In the genomic region with DNA sequence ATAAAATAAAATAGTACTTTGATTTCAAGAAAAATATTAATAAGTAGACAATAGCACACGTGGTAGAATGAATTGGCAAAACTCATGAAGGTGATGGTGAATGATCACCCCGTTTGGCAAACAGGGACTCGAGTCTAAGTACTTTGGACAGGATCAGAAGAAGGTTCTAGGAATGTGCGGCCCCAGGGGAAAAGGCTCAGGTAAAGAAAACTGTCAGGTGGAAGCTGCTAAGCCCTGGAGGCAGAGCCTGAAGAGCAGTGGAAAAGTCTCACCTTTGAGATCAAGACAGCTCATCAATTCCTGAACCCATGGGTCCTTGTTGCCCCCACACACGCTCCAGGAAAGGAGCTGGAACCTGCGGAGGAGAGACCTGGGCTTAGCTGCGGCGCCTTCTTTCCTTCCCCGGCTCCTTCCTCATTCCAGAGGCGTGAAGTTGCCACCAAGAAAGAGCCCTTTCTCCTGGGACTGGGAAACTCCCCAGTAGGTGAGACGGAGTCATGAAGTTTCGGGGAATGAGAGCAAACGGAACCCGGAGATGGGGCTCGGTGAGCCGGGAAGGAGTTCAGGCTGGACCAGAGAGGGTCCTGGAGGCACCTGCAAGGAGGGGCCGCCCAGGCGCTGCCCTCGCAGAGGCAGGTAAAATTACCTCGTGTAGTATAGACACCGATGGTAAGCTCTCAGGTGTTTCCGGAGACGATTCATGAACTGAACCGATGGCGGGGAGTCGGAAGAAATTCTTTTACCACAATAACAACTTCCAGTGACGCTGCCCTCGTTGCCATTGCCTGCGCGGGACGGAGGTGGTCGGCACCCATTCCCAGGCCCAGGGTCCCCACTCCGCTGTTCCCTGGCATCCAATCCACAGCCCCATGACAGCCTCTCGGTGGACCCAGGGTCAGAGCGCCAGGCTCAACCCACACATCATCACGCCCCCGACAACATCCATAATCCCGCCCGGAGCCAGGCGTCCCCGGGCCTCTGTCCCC, we compare ENCODE assay signal across 9 cellular contexts. TPM values are rescaled to one million over a fixed set of nuclear protein-coding genes. Genes with fewer than 3 reads are reported as not detected.
DNase-seq lines count a peak whose midpoint lies in the region; ATAC-seq, FAIRE-seq and TF ChIP-seq lines count a peak whose summit lies in the region.
"Had no signal": no experiment of that assay in that cellular context is flagged by ENCODE, and none has a peak within 500 bp of the region (broad histone marks: within the 10 kb centered on the region; RNA-seq: fewer than 3 reads in every experiment).

No MANE protein-coding gene starts in this region.

- no peaks in the 10 kb centered on the region for H3K36me3 ChIP-seq in astrocyte (ENCODE audit: insufficient read depth, low read length)
- peaks cover under 1 to 3% of the 10 kb centered on the region in 2 donors for H3K36me3 ChIP-seq in kidney (ENCODE audit: control insufficient read depth in 1 of 2, insufficient read depth in 2 of 2, low read length in 2 of 2)

- peak overlapping the region; percentile 78 for H3K4me3 Mint-ChIP-seq in astrocyte (ENCODE audit: unreplicated experiment)
- H3K4me3 Mint-ChIP-seq in stimulated activated naive CD8-positive, alpha-beta T cell treated with anti-CD3 and anti-CD28 coated beads, Interleukin-15, amount 100 ng/mL, for 72 hours: peak overlapping the region; percentile 86 to 88

- ATAC-seq in stimulated activated naive CD8-positive, alpha-beta T cell treated with anti-CD3 and anti-CD28 coated beads, Interleukin-15, amount 100 ng/mL, for 72 hours: peak; percentile 10

- peak overlapping the region; percentile 63 for H3K9ac ChIP-seq in astrocyte (ENCODE audit: low read length)
- H3K9ac ChIP-seq in kidney (ENCODE audit: low read length in 2 of 2): peak overlapping the region in 1 of 2 donors; percentile 62

- peaks cover 31% of the 10 kb centered on the region for H3K27me3 ChIP-seq in astrocyte (ENCODE audit: insufficient read depth, low read length)

- H3K4me1 ChIP-seq in astrocyte (ENCODE audit: insufficient read depth, low read length) (peaks cover 12% of the 10 kb centered on the region), kidney (ENCODE audit: control insufficient read depth in 1 of 2, insufficient read depth in 1 of 2, low read depth in 1 of 2, low read length in 2 of 2) (peaks cover 0 to 6% of the 10 kb centered on the region in 2 donors)

- no peaks in the 10 kb centered on the region for H4K20me1 ChIP-seq in astrocyte (ENCODE audit: insufficient read depth, low read length)

- peak overlapping the region; percentile 49 for H3K4me3 ChIP-seq in Jurkat, Clone E6-1 (ENCODE audit: low read length)
- H3K4me3 ChIP-seq in astrocyte (ENCODE audit: insufficient read depth, low read depth, low read length): peak overlapping the region; percentile 63
- H3K4me3 ChIP-seq in kidney (ENCODE audit: low read length in 2 of 2): peak overlapping the region; percentile 60 to 76

- DNase-seq in Jurkat, Clone E6-1 (ENCODE audit: low read depth, low spot score): no peak
- no peak for DNase-seq in astrocyte (ENCODE audit: low read depth)
- DNase-seq in kidney: peak; percentile 68
- DNase-seq in stimulated activated naive CD8-positive, alpha-beta T cell treated with anti-CD3 and anti-CD28 coated beads, Interleukin-15, amount 100 ng/mL, for 72 hours: no peak
- DNase-seq in Ammon's horn (ENCODE audit: low spot score): no peak
- no peak for DNase-seq in foreskin melanocyte
- DNase-seq in NCI-H1092 treated with DMSO at 0.1 percent for 48 hours (lab: John Stamatoyannopoulos, UW): no peak
- no peak for DNase-seq in NCI-H2171 (lab: John Stamatoyannopoulos, UW)

- intact Hi-C loops in kidney (cut with DNase I): no loop called here

- FAIRE-seq in astrocyte (lab: Jason Lieb, UNC): no peak
- no peak for FAIRE-seq in kidney (lab: Jason Lieb, UNC)

- H3K36me3 Mint-ChIP-seq in astrocyte (ENCODE audit: low read depth, unreplicated experiment): peaks cover 9% of the 10 kb centered on the region

- H3K27me3 Mint-ChIP-seq in astrocyte (ENCODE audit: low read depth, unreplicated experiment): peaks cover 45% of the 10 kb centered on the region
- H3K27me3 Mint-ChIP-seq in stimulated activated naive CD8-positive, alpha-beta T cell treated with anti-CD3 and anti-CD28 coated beads, Interleukin-15, amount 100 ng/mL, for 72 hours: peaks cover 41% of the 10 kb centered on the region

- TF ChIP-seq CTCF in astrocyte (IDR thresholded peaks at IDR 0.05; ENCODE audit: insufficient read depth, low read depth, low read length) (no peak), kidney (IDR thresholded peaks at IDR 0.05; ENCODE audit: borderline replicate concordance, extremely low read depth, insufficient read depth) (no peak)

- H3K9me3 Mint-ChIP-seq in astrocyte (ENCODE audit: unreplicated experiment): no peaks in the 10 kb centered on the region
- H3K9me3 Mint-ChIP-seq in stimulated activated naive CD8-positive, alpha-beta T cell treated with anti-CD3 and anti-CD28 coated beads, Interleukin-15, amount 100 ng/mL, for 72 hours: no peaks in the 10 kb centered on the region

- no peaks in the 10 kb centered on the region for H3K79me2 ChIP-seq in astrocyte (ENCODE audit: insufficient read depth, low read length)

- H3K4me2 ChIP-seq in astrocyte (ENCODE audit: low read length): peak overlapping the region; percentile 93

- H3K9me3 ChIP-seq in astrocyte (ENCODE audit: insufficient read depth, low read depth, low read length) (no peaks in the 10 kb centered on the region), kidney (ENCODE audit: control insufficient read depth in 1 of 2, low read length in 2 of 2) (no peaks in the 10 kb centered on the region)

- H3K27ac ChIP-seq in astrocyte (ENCODE audit: low read depth, low read length): no peak overlapping the region
- H3K27ac ChIP-seq in kidney (ENCODE audit: low read depth in 2 of 2, low read length in 2 of 2): no peak overlapping the region

- no peaks in the 10 kb centered on the region for H3K4me1 Mint-ChIP-seq in astrocyte (ENCODE audit: low read depth, unreplicated experiment)
- H3K4me1 Mint-ChIP-seq in stimulated activated naive CD8-positive, alpha-beta T cell treated with anti-CD3 and anti-CD28 coated beads, Interleukin-15, amount 100 ng/mL, for 72 hours: peaks cover 32% of the 10 kb centered on the region

- H3K27ac Mint-ChIP-seq in astrocyte (ENCODE audit: unreplicated experiment): no peak overlapping the region
- peak overlapping the region; percentile 64 to 78 for H3K27ac Mint-ChIP-seq in stimulated activated naive CD8-positive, alpha-beta T cell treated with anti-CD3 and anti-CD28 coated beads, Interleukin-15, amount 100 ng/mL, for 72 hours

- H2AFZ ChIP-seq in astrocyte (ENCODE audit: low read depth, low read length): peak overlapping the region; percentile 92

RNA-seq across cellular contexts. Expression of a gene that starts 1.2 kb away (rescaled TPM):
- polyA plus RNA-seq in Jurkat, Clone E6-1 (2012; ENCODE audit: insufficient read depth, insufficient read length): not detected
- total RNA-seq in astrocyte (0.09 and 0.12 TPM in 2 replicates), kidney (5.1 TPM)
- polyA plus RNA-seq in kidney (ENCODE audit: insufficient read depth, low read depth, low replicate concordance): 1.3 TPM
- total RNA-seq: SK-MEL-5 had no signal

RNA-seq across cellular contexts. Expression of a gene that starts 1.3 kb away (rescaled TPM):
- 4.0 TPM for polyA plus RNA-seq in Jurkat, Clone E6-1 (2012; ENCODE audit: insufficient read depth, insufficient read length)
- total RNA-seq in astrocyte (2.2 and 3.2 TPM in 2 replicates), kidney (83.0 TPM)
- polyA plus RNA-seq in kidney (ENCODE audit: insufficient read depth, low read depth, low replicate concordance): 22.5 TPM

RNA-seq across cellular contexts. Expression of a gene that starts 7.2 kb away (rescaled TPM):
- polyA plus RNA-seq in Jurkat, Clone E6-1 (2012; ENCODE audit: insufficient read depth, insufficient read length): 54.2 TPM
- total RNA-seq in astrocyte (8.5 and 9.9 TPM in 2 replicates), kidney (19.0 TPM)
- polyA plus RNA-seq in kidney (ENCODE audit: insufficient read depth, low read depth, low replicate concordance): 58.4 TPM

RNA-seq across cellular contexts. Expression of a gene that starts 28.0 kb away (rescaled TPM):
- 199 TPM for polyA plus RNA-seq in Jurkat, Clone E6-1 (2012; ENCODE audit: insufficient read depth, insufficient read length)
- total RNA-seq in astrocyte (6.3 and 10.3 TPM in 2 replicates), kidney (63.1 TPM)
- polyA plus RNA-seq in kidney (ENCODE audit: insufficient read depth, low read depth, low replicate concordance): 32.8 TPM

RNA-seq across cellular contexts. Expression of a gene that starts 33.3 kb away (rescaled TPM):
- not detected for polyA plus RNA-seq in Jurkat, Clone E6-1 (2012; ENCODE audit: insufficient read depth, insufficient read length)
- not detected in 2 replicates for total RNA-seq in astrocyte
- total RNA-seq in kidney: 0.88 TPM
- 31.3 TPM for polyA plus RNA-seq in kidney (ENCODE audit: insufficient read depth, low read depth, low replicate concordance)
- total RNA-seq: SK-MEL-5 had no signal

Comparison
In these comparisons a context has a peak if more than half of its experiments do, and no peak if none do; other contexts are left out.
1. RNA of a gene that starts 1.3 kb away (total RNA-seq): 83.0 TPM in kidney (single experiment); 2.2 to 3.2 TPM in astrocyte; every median in the first group is over 10 times any median in the second.
2. Peak in every context shown above with its lines, with median percentiles within 50 percentile points of each other: H3K4me3 ChIP-seq.